8 cellular contexts compared by ENCODE assay signal in the genomic region with DNA sequence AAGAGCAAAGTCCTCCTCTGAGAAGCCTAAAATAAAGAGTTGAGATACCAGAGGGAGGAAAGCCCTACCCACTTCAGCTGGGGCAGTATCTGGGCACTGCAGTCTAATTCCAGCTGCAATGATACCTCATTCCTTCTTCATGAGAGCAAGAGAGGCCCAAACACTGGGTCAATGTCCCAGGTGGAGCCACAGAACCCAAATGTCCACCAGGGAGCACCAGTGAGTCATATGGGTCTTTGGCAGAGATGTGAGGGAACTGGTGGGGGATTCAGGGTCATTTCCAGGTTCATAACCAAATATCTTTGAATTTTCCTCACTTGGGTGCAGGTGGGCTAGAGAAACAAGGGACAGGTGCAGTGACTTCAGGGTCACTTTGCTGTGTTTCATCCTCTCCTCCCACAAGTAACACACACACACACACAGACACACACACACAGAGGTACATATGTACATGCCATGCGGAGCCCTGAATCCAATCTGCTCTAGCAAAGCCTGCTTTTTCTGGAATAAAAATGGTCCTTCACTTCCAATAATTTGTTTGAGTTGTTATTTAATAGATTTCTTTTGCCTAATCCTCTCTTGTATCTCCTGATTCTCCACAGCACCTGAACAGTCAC.
DNase-seq lines count a peak whose midpoint lies in the region; FAIRE-seq and TF ChIP-seq lines count a peak whose summit lies in the region.

No MANE protein-coding gene starts in this region.

- H3K4me1 ChIP-seq in breast epithelium, result no peaks in the 10 kb centered on the region
- peaks cover 10 to 12% of the 10 kb centered on the region in 2 donors for H3K4me1 ChIP-seq in kidney (ENCODE audit: control insufficient read depth in 1 of 2, insufficient read depth in 1 of 2, low read depth in 1 of 2, low read length in 2 of 2)
- H3K4me1 ChIP-seq in transverse colon, result peaks cover 0 to 37% (median 13%) of the 10 kb centered on the region in 4 donors

- no peak for TF ChIP-seq POLR2A in breast epithelium (IDR thresholded peaks at IDR 0.05)
- no peak for TF ChIP-seq POLR2A in transverse colon (IDR thresholded peaks at IDR 0.05)

- in situ Hi-C loops in KBM-7 (cut with MboI; ENCODE audit: low pct_unique_long_range_greater_than_20kb, low sequenced_read_pairs) (no loop called here), transverse colon (cut with MboI; ENCODE audit: low pct_ligation_motif_present in 1 of 4, low pct_unique_long_range_greater_than_20kb in 1 of 4, low sequenced_read_pairs in 3 of 4) (no loop called here)

- no peaks in the 10 kb centered on the region for H3K9me3 Mint-ChIP-seq in MCF 10A (ENCODE audit: unreplicated experiment)

- no TSS peak for BruUV-seq in MCF 10A (replicated peaks; lab: Mats Ljungman, UMichigan)

- H3K4me3 ChIP-seq in breast epithelium (no peak overlapping the region), kidney (ENCODE audit: low read length in 2 of 2) (no peak overlapping the region), transverse colon (no peak overlapping the region)

- no peak for TF ChIP-seq EP300 in transverse colon (IDR thresholded peaks at IDR 0.05; ENCODE audit: low read depth)

- H3K9me3 ChIP-seq in breast epithelium (no peaks in the 10 kb centered on the region), kidney (ENCODE audit: control insufficient read depth in 1 of 2, low read length in 2 of 2) (no peaks in the 10 kb centered on the region), transverse colon (no peaks in the 10 kb centered on the region)

- no peak overlapping the region for H3K4me3 Mint-ChIP-seq in MCF 10A (ENCODE audit: unreplicated experiment)

- FAIRE-seq in kidney (lab: Jason Lieb, UNC), result no peak
- no peak for FAIRE-seq in frontal cortex (lab: Jason Lieb, UNC)

- POLR2A ChIA-PET in MCF 10A (lab: Yijun Ruan, JAX), result no interaction called here

- no peak overlapping the region for H3K9ac ChIP-seq in kidney (ENCODE audit: low read length in 2 of 2)

- H3K27ac ChIP-seq in breast epithelium, result no peak overlapping the region
- H3K27ac ChIP-seq in kidney (ENCODE audit: low read depth in 2 of 2, low read length in 2 of 2), result no peak overlapping the region
- H3K27ac ChIP-seq in transverse colon, result no peak overlapping the region

- H3K27ac Mint-ChIP-seq in MCF 10A (ENCODE audit: low read depth, unreplicated experiment), result no peak overlapping the region

- H3K36me3 Mint-ChIP-seq in MCF 10A (ENCODE audit: insufficient read depth, unreplicated experiment), result no peaks in the 10 kb centered on the region

- peak; percentile 67 for TF ChIP-seq CTCF in MCF 10A (IDR thresholded peaks at IDR 0.05; ENCODE audit: unreplicated experiment)
- TF ChIP-seq CTCF in breast epithelium (IDR thresholded peaks at IDR 0.05), result peak in 1 of 3 donors; percentile 11
- peak; percentile 57 for TF ChIP-seq CTCF in kidney (IDR thresholded peaks at IDR 0.05; ENCODE audit: borderline replicate concordance, extremely low read depth, insufficient read depth)
- peak; percentile 33 to 51 (median 47) for TF ChIP-seq CTCF in transverse colon (IDR thresholded peaks at IDR 0.05)

- H3K27me3 Mint-ChIP-seq in MCF 10A (ENCODE audit: insufficient read depth, unreplicated experiment), result peaks cover 28% of the 10 kb centered on the region

- intact Hi-C loops in MCF 10A (cut with micrococcal nuclease), result loop anchor here (1.0 to 2.0 kb wide), 2 partner anchors 46 to 842 kb away; no protein-coding TSS in a partner anchor
- intact Hi-C loops in breast epithelium (cut with DNase I; ENCODE audit: low total_unique reads), result no loop called here
- intact Hi-C loops in kidney (cut with DNase I), result no loop called here
- intact Hi-C loops in transverse colon (cut with DNase I; ENCODE audit: low total_unique reads), result no loop called here

- WGBS in transverse colon (ENCODE audit: low coverage in 1 of 2), 2 donors, result 84 to 100% methylated on average over 1 of the region's 1 CpG

- H3K27me3 ChIP-seq in breast epithelium (no peaks in the 10 kb centered on the region), transverse colon (no peaks in the 10 kb centered on the region)

- CTCF ChIA-PET in MCF 10A (lab: Yijun Ruan, JAX), result interaction anchor here (1.3 kb wide), 1 partner anchor 843 kb away, joined by 7 read pairs; no protein-coding TSS in a partner anchor

- H3K4me1 Mint-ChIP-seq in MCF 10A (ENCODE audit: insufficient read depth, unreplicated experiment), result no peaks in the 10 kb centered on the region

- H3K36me3 ChIP-seq in breast epithelium (no peaks in the 10 kb centered on the region), kidney (ENCODE audit: control insufficient read depth in 1 of 2, insufficient read depth in 2 of 2, low read length in 2 of 2) (no peaks in the 10 kb centered on the region), transverse colon (no peaks in the 10 kb centered on the region)

- peak; percentile 65 for DNase-seq in MCF 10A (ENCODE audit: unreplicated experiment)
- DNase-seq in breast epithelium (ENCODE audit: low spot score in 2 of 2), result no peak
- peak; percentile 40 for DNase-seq in KBM-7
- peak; percentile 45 for DNase-seq in amniotic epithelial cell (ENCODE audit: low read depth)
- DNase-seq in kidney, result no peak
- peak; percentile 40 for DNase-seq in transverse colon
- DNase-seq in Ammon's horn (ENCODE audit: low spot score), result no peak
- no peak for DNase-seq in frontal cortex (ENCODE audit: low spot score in 2 of 2)

Comparison
In these comparisons a context has a peak if more than half of its experiments do, and no peak if none do; other contexts are left out.
1. DNase-seq: peak in MCF 10A (single experiment), KBM-7 (single experiment), amniotic epithelial cell (single experiment) and transverse colon (single experiment); none in breast epithelium (0 of 2), kidney (single experiment), Ammon's horn (single experiment) and frontal cortex (0 of 2).